In the genomic region with DNA sequence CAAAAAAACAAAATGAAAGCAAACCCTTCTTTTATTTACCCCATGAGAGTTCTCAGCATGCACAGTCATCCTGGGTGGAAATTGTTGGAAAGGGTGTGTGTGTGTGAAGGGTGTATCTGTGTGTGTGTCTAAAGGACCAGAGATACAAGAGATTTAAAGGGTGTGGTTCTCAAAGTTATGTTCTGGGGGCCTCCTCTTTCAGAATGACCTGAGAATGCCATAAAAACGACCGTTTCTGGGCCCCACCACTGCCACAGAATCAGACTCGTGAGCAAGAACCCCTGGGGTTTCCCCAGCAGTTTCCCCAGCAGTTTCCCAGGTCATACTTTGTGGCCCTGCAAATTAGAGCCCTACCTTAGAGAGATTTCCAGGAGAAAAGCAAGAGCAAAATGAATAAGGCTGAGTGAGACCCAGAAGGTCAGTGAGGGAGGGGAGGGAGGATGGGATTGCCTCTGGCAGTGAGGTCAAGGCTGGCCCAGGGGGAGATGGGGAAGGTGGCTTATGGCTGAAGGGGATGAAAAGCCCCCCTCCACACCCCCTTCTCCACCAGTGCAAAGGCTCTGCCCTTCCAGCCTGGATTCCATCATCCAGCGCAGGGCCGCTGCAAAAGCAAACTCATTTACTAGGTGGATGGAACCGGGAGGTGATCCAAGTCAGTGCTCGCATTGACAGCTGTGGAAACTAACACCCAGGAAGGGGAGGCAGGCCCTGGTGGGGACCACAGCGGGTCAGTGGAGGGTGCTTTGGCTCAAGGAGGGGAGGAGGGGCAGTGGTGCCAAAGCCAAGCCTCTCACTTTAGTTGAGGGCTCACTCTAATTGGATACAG, we compare ENCODE assay signal across 8 cellular contexts. TPM values are rescaled to one million over a fixed set of nuclear protein-coding genes. Genes with fewer than 3 reads are reported as not detected.
DNase-seq lines count a peak whose midpoint lies in the region; ATAC-seq and TF ChIP-seq lines count a peak whose summit lies in the region.

No MANE protein-coding gene starts in this region.

- H3K9me3 ChIP-seq in vagina: no peaks in the 10 kb centered on the region

- no peak for TF ChIP-seq CTCF in natural killer cell (IDR thresholded peaks at IDR 0.05)
- TF ChIP-seq CTCF in vagina (IDR thresholded peaks at IDR 0.05): no peak

- no peak for DNase-seq in natural killer cell treated with Interleukin-12 subunit alpha and Interleukin-12 subunit beta and Interleukin-15 and Interleukin-18, amount 100 ng/mL, for 72 hours (ENCODE audit: low spot score)
- DNase-seq in natural killer cell (no peak), epithelial cell of prostate (ENCODE audit: low read depth, low spot score) (peak; percentile 44), vagina (ENCODE audit: extremely low spot score in 2 of 2) (no peak), NCI-H69 (lab: John Stamatoyannopoulos, UW) (no peak), NOMO-1 (lab: John Stamatoyannopoulos, UW; ENCODE audit: unreplicated experiment in 2 of 2) (no peak), NCI-H1105 treated with DMSO at 0.1 percent for 48 hours (lab: John Stamatoyannopoulos, UW) (no peak)

- H3K36me3 ChIP-seq in vagina: peaks cover 0 to 6% of the 10 kb centered on the region in 2 donors

- H3K27ac Mint-ChIP-seq in natural killer cell treated with Interleukin-12 subunit alpha and Interleukin-12 subunit beta and Interleukin-15 and Interleukin-18, amount 100 ng/mL, for 72 hours: peak overlapping the region; percentile 19 to 79
- no peak overlapping the region for H3K27ac Mint-ChIP-seq in natural killer cell

- H3K4me3 ChIP-seq in vagina: no peak overlapping the region

- ATAC-seq in natural killer cell treated with Interleukin-12 subunit alpha and Interleukin-12 subunit beta and Interleukin-15 and Interleukin-18, amount 100 ng/mL, for 72 hours: peak; percentile 53 to 68
- no peak for ATAC-seq in natural killer cell
- peak; percentile 41 for ATAC-seq in HG03558 (IDR thresholded peaks at IDR 0.05; ENCODE audit: extremely low read depth, unreplicated experiment)

- peak overlapping the region; percentile 77 for H3K4me3 Mint-ChIP-seq in natural killer cell treated with Interleukin-12 subunit alpha and Interleukin-12 subunit beta and Interleukin-15 and Interleukin-18, amount 100 ng/mL, for 72 hours
- H3K4me3 Mint-ChIP-seq in natural killer cell: no peak overlapping the region

- H3K36me3 Mint-ChIP-seq in natural killer cell treated with Interleukin-12 subunit alpha and Interleukin-12 subunit beta and Interleukin-15 and Interleukin-18, amount 100 ng/mL, for 72 hours: peaks cover 7% of the 10 kb centered on the region
- no peaks in the 10 kb centered on the region for H3K36me3 Mint-ChIP-seq in natural killer cell

- no peak for TF ChIP-seq POLR2A in vagina (IDR thresholded peaks at IDR 0.05)

- H3K27me3 Mint-ChIP-seq in natural killer cell treated with Interleukin-12 subunit alpha and Interleukin-12 subunit beta and Interleukin-15 and Interleukin-18, amount 100 ng/mL, for 72 hours: no peaks in the 10 kb centered on the region
- no peaks in the 10 kb centered on the region for H3K27me3 Mint-ChIP-seq in natural killer cell (ENCODE audit: low read depth in 2 of 2)

- peaks cover 23 to 24% of the 10 kb centered on the region in 2 donors for H3K4me1 Mint-ChIP-seq in natural killer cell treated with Interleukin-12 subunit alpha and Interleukin-12 subunit beta and Interleukin-15 and Interleukin-18, amount 100 ng/mL, for 72 hours (ENCODE audit: low read depth in 2 of 2)
- peaks cover 0 to 6% of the 10 kb centered on the region in 2 donors for H3K4me1 Mint-ChIP-seq in natural killer cell

- H3K27me3 ChIP-seq in vagina: no peaks in the 10 kb centered on the region

- no peaks in the 10 kb centered on the region for H3K9me3 Mint-ChIP-seq in natural killer cell treated with Interleukin-12 subunit alpha and Interleukin-12 subunit beta and Interleukin-15 and Interleukin-18, amount 100 ng/mL, for 72 hours
- no peaks in the 10 kb centered on the region for H3K9me3 Mint-ChIP-seq in natural killer cell

- peaks cover 23% of the 10 kb centered on the region for H3K4me1 ChIP-seq in vagina

- intact Hi-C loops in natural killer cell (cut with micrococcal nuclease) (no loop called here), vagina (cut with DNase I) (no loop called here)

- H3K27ac ChIP-seq in epithelial cell of prostate (peak overlapping the region; percentile 69), vagina (peak overlapping the region; percentile 63)

RNA-seq across cellular contexts. Expression of gene PYROXD2, which starts 10.2 kb away (rescaled TPM):
- 1 to 10 TPM; 6.1 to 7.2 TPM for total RNA-seq in natural killer cell treated with Interleukin-12 subunit alpha and Interleukin-12 subunit beta and Interleukin-15 and Interleukin-18, amount 100 ng/mL, for 72 hours
- total RNA-seq in natural killer cell (10 to 100 TPM; 20.8 to 28.2 (median 28.0) TPM), vagina (7.1 TPM)

RNA-seq across cellular contexts. Expression of gene HPS1, which starts 42.0 kb away (rescaled TPM):
- 100 to 1,000 TPM in 1 of 2 donors, 10 to 100 TPM in 1; 78.8 to 124 TPM for total RNA-seq in natural killer cell treated with Interleukin-12 subunit alpha and Interleukin-12 subunit beta and Interleukin-15 and Interleukin-18, amount 100 ng/mL, for 72 hours
- total RNA-seq in natural killer cell: 100 to 1,000 TPM in 2 of 3 donors, 10 to 100 TPM in 1; 92.4 to 103 (median 102) TPM
- 62.1 TPM for total RNA-seq in vagina

Comparison
In these comparisons a context has a peak if more than half of its experiments do, and no peak if none do; other contexts are left out.
1. ATAC-seq: peak in natural killer cell treated with Interleukin-12 subunit alpha and Interleukin-12 subunit beta and Interleukin-15 and Interleukin-18, amount 100 ng/mL, for 72 hours (2 of 2) and HG03558 (single experiment); none in natural killer cell (0 of 3).
2. H3K27ac Mint-ChIP-seq: peak in natural killer cell treated with Interleukin-12 subunit alpha and Interleukin-12 subunit beta and Interleukin-15 and Interleukin-18, amount 100 ng/mL, for 72 hours (2 of 2); none in natural killer cell (0 of 2).